Comparison of ENCODE assay signal across 10 cellular contexts in the genomic region with DNA sequence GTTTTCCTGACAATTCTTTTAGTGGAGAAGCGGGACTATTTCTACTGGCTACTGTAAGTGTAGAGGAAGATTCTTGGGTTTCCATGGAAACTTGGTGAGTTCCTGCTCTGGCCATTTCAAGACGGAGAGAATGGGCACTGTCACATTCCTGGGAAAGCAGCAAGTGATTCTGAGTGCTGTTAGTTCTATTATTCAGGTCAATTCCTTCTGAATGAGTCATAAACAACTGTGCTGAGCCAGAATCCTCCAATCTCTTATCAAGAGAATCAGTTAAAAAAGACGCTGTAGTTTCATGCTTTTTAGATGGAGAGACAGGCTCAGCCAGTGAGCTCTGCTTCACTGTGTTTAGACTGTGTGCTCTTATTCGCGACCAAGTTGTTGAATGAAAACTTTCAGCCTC. TPM values are rescaled to one million over a fixed set of nuclear protein-coding genes. Genes with fewer than 3 reads are reported as not detected.
DNase-seq lines count a peak whose midpoint lies in the region; ATAC-seq, FAIRE-seq and TF ChIP-seq lines count a peak whose summit lies in the region.
"Had no signal": no experiment of that assay in that cellular context is flagged by ENCODE, and none has a peak within 500 bp of the region (broad histone marks: within the 10 kb centered on the region; RNA-seq: fewer than 3 reads in every experiment).

No MANE protein-coding gene starts in this region.

- H3K9me3 ChIP-seq in GM12878 (replicated peaks; ENCODE audit: control insufficient read depth, insufficient read depth, low read length), result no peaks in the 10 kb centered on the region; the same call in 2 of the 3 replicates
- H3K9me3 ChIP-seq in left lung, result no peaks in the 10 kb centered on the region
- H3K9me3 ChIP-seq in Karpas-422 (ENCODE audit: low read length), result no peaks in the 10 kb centered on the region

- H3K36me3 ChIP-seq in GM12878 (ENCODE audit: control insufficient read depth in 2 of 2, insufficient read depth in 2 of 2, low read length in 1 of 2) (peaks cover 2 to 23% of the 10 kb centered on the region in 2 experiments), left lung (peaks cover 0 to 77% of the 10 kb centered on the region in 2 donors), Karpas-422 (ENCODE audit: insufficient read depth, low read length) (peaks cover 62% of the 10 kb centered on the region)

- ATAC-seq in GM12878 (no peak), left lung (peak; percentile 89), GM18907 (IDR thresholded peaks at IDR 0.05; ENCODE audit: unreplicated experiment) (no peak)

- H4K20me1 ChIP-seq in GM12878 (ENCODE audit: control insufficient read depth, insufficient read depth) (no peaks in the 10 kb centered on the region), Karpas-422 (ENCODE audit: insufficient read depth, low read depth, low read length) (peaks cover 11% of the 10 kb centered on the region; the same call in 1 of the 2 replicates)

- no peaks in the 10 kb centered on the region for H3K27me3 ChIP-seq in GM12878 (replicated peaks in 1 of 2; ENCODE audit: control insufficient read depth in 2 of 2, insufficient read depth in 2 of 2, low read length in 1 of 2)
- H3K27me3 ChIP-seq in left lung, result no peaks in the 10 kb centered on the region
- H3K27me3 ChIP-seq in Karpas-422 (ENCODE audit: low read length), result no peaks in the 10 kb centered on the region

- TF ChIP-seq EP300 in GM12878 (IDR thresholded peaks at IDR 0.05; ENCODE audit: borderline replicate concordance in 1 of 2, control insufficient read depth in 1 of 2, low read depth in 2 of 2, low read length in 2 of 2), result no peak

- in situ Hi-C loops in ACHN (cut with HindIII; ENCODE audit: low pct_ligation_motif_present, low pct_unique_long_range_greater_than_20kb, low sequenced_read_pairs), result no loop called here
- in situ Hi-C loops in GM12878 (cut with MboI), result loop anchor here (5.0 kb wide), 1 partner anchor 49 kb away; a partner anchor contains a TSS

- peaks cover 24% of the 10 kb centered on the region for H3K79me2 ChIP-seq in GM12878 (ENCODE audit: control insufficient read depth, insufficient read depth, low read length)
- H3K79me2 ChIP-seq in Karpas-422 (ENCODE audit: low read length), result peaks cover 95% of the 10 kb centered on the region

- WGBS in GM12878 (ENCODE audit: insufficient coverage, insufficient replicate concordance, low lambda C conversion rate, missing lambda C conversion rate), result 98% methylated on average over 5 of the region's 5 CpGs

- peak; percentile 74 for FAIRE-seq in GM12878 (lab: Jason Lieb, UNC)

- H3K4me1 ChIP-seq in GM12878 (ENCODE audit: control insufficient read depth, insufficient read depth, low read length) (no peaks in the 10 kb centered on the region), left lung (peaks cover 9 to 16% of the 10 kb centered on the region in 2 donors), Karpas-422 (ENCODE audit: low read length) (no peaks in the 10 kb centered on the region)

- peak; percentile 92 for DNase-seq in ACHN
- DNase-seq in HK-2 (ENCODE audit: unreplicated experiment), result peak; percentile 45
- DNase-seq in GM12878 (ENCODE audit: low read depth, low spot score), result no peak
- no peak for DNase-seq in left lung
- DNase-seq in Karpas-422, result no peak
- no peak for DNase-seq in NCI-H1048 (lab: John Stamatoyannopoulos, UW)
- DNase-seq in NK-92 (lab: John Stamatoyannopoulos, UW; ENCODE audit: unreplicated experiment), result no peak
- DNase-seq: activated effector memory CD4-positive, alpha-beta T cell treated with anti-CD3 and anti-CD28 coated beads, Interleukin-2, amount 50 U/mL, for 16 hours; NCI-H2107 had no signal

- no peak for TF ChIP-seq RAD21 in GM12878 (IDR thresholded peaks at IDR 0.05; ENCODE audit: insufficient read depth, low read depth, low read length)

- CTCF ChIA-PET in GM12878 (lab: Yijun Ruan, JAX), result no interaction called here

- RAD21 ChIA-PET in GM12878 (lab: Charles Lee; ENCODE audit: unreplicated experiment), result no interaction called here

- TF ChIP-seq POLR2A in GM12878 (IDR thresholded peaks at IDR 0.05; ENCODE audit: low read depth, low read length), result no peak

- H3K4me2 ChIP-seq in GM12878 (ENCODE audit: control insufficient read depth, insufficient read depth), result no peak overlapping the region
- H3K4me2 ChIP-seq in Karpas-422 (ENCODE audit: low read depth, low read length, poor library complexity, severe bottlenecking), result no peak overlapping the region

- no TSS peak for BruUV-seq in GM12878 (replicated peaks; lab: Mats Ljungman, UMichigan)

- H3K27ac ChIP-seq in GM12878 (ENCODE audit: control insufficient read depth, insufficient read depth) (no peak overlapping the region), left lung (peak overlapping the region; percentile 9 to 22), Karpas-422 (ENCODE audit: low read length) (no peak overlapping the region)

- H3K9me2 ChIP-seq in Karpas-422 (replicated peaks; ENCODE audit: insufficient read depth, low read length), result no peaks in the 10 kb centered on the region

- H3K4me3 ChIP-seq in GM12878 (no peak overlapping the region), left lung (no peak overlapping the region), Karpas-422 (ENCODE audit: low read length) (no peak overlapping the region)

- POLR2A ChIA-PET in GM12878 (lab: Charles Lee), result no interaction called here

- SMC1A ChIA-PET in GM12878 (lab: Charles Lee; ENCODE audit: uncharacterized antibody, unreplicated experiment), result no interaction called here

- intact Hi-C loops in GM12878 (cut with micrococcal nuclease; ENCODE audit: unreplicated experiment), result no loop called here
- intact Hi-C loops in left lung (cut with DNase I), result no loop called here

- H3K9ac ChIP-seq in GM12878 (ENCODE audit: control insufficient read depth, insufficient read depth, low read length) (no peak overlapping the region), Karpas-422 (ENCODE audit: low read length) (no peak overlapping the region)

- H2AFZ ChIP-seq in GM12878 (ENCODE audit: control insufficient read depth, low read depth, low read length) (no peak overlapping the region), Karpas-422 (ENCODE audit: low read length) (no peak overlapping the region)

- no peak for TF ChIP-seq CTCF in GM12878 (IDR thresholded peaks at IDR 0.05 in 2 of 3, conservative IDR thresholded peaks at IDR 0.05 in 1 of 3; ENCODE audit: control insufficient read depth in 2 of 3, extremely low read depth in 1 of 3, insufficient read depth in 1 of 3, low read depth in 3 of 3, low read length in 3 of 3)
- no peak for TF ChIP-seq CTCF in left lung (IDR thresholded peaks at IDR 0.05)

TF ChIP-seq in GM12878, 131 proteins besides CTCF, POLR2A, EP300 and RAD21 (continues in another document):
- TF ChIP-seq TBL1XR1 (IDR thresholded peaks at IDR 0.05; ENCODE audit: low read depth, low read length) (no peak), DPF2 (IDR thresholded peaks at IDR 0.05) (no peak), SRF (IDR thresholded peaks at IDR 0.05; ENCODE audit: low read depth in 2 of 2, low read length in 2 of 2) (no peak), TAF1 (IDR thresholded peaks at IDR 0.05; ENCODE audit: borderline replicate concordance, low read depth, low read length) (no peak)

RNA-seq across cellular contexts. Expression of a gene that starts 19.6 kb away (rescaled TPM):
- 135 and 148 TPM in 2 replicates for total RNA-seq in GM12878 (2013; cell fraction: nucleolus; rRNA removed)
- total RNA-seq in GM12878 (2014; rRNA removed) (10.8 and 15.9 TPM in 2 replicates), GM12878 (2014; rRNA removed; fragmentation: Illumina TruSeq; extraction: Trizol) (15.4 and 16.2 TPM in 2 replicates), GM12878 (2021) (16.7 and 19.3 TPM in 2 replicates), left lung (10 to 100 TPM; 32.7 to 35.2 TPM)
- 6.9 TPM for polyA plus RNA-seq in GM12878 (2011; ENCODE audit: low read depth)
- polyA plus RNA-seq in GM12878 (2011; rRNA removed) (23.7 and 29.3 TPM in 2 replicates), GM12878 (2014; fragmentation: Illumina TruSeq; extraction: Trizol) (12.3 and 12.6 TPM in 2 replicates), GM12878 (2014; fragmentation: Nextera tagmentation; extraction: Ambion mirVana) (1 to 10 TPM; 4.3 to 5.1 TPM), GM12878 (2014; rRNA removed) (11.2 and 13.3 TPM in 2 replicates), GM12878 (2016; fragmentation: Nextera tagmentation; extraction: Ambion mirVana) (10 to 100 TPM; 16.6 to 18.7 TPM)
- 11.9 and 13.0 TPM in 2 replicates for polyA plus RNA-seq in GM12878 (2011; cell fraction: cytosol; rRNA removed)
- 18.7 and 23.2 TPM in 2 replicates for polyA plus RNA-seq in GM12878 (2011; cell fraction: nucleus; rRNA removed)
- 8.1 and 11.6 TPM in 2 replicates for polyA plus RNA-seq in GM12878 (2012)
- polyA minus RNA-seq in GM12878 (2011; rRNA and poly(A)+ RNA removed), result 35.5 and 65.9 TPM in 2 replicates
- 11.6 and 13.3 TPM in 2 replicates for polyA minus RNA-seq in GM12878 (2011; cell fraction: cytosol; rRNA and poly(A)+ RNA removed)
- 18.6 and 26.0 TPM in 2 replicates for polyA minus RNA-seq in GM12878 (2011; cell fraction: nucleus; rRNA and poly(A)+ RNA removed)
- 25.2 and 31.1 TPM in 2 replicates for total RNA-seq in Karpas-422 (2014; rRNA removed; shearing (Covaris generic); ENCODE audit: low replicate concordance)

RNA-seq across cellular contexts. Expression of a gene that starts 51.1 kb away (rescaled TPM):
- total RNA-seq in GM12878 (2013; cell fraction: nucleolus; rRNA removed), result 55.1 and 56.3 TPM in 2 replicates
- total RNA-seq in GM12878 (2014; rRNA removed), result 29.4 and 29.9 TPM in 2 replicates
- total RNA-seq in GM12878 (2014; rRNA removed; fragmentation: Illumina TruSeq; extraction: Trizol), result 40.6 and 40.7 TPM in 2 replicates
- 39.5 and 41.9 TPM in 2 replicates for total RNA-seq in GM12878 (2021)
- polyA plus RNA-seq in GM12878 (2011; ENCODE audit: low read depth), result 11.0 TPM
- polyA plus RNA-seq in GM12878 (2011; rRNA removed), result 12.6 and 13.6 TPM in 2 replicates
- 10.1 and 11.5 TPM in 2 replicates for polyA plus RNA-seq in GM12878 (2011; cell fraction: cytosol; rRNA removed)
- 16.0 and 23.1 TPM in 2 replicates for polyA plus RNA-seq in GM12878 (2011; cell fraction: nucleus; rRNA removed)
- polyA plus RNA-seq in GM12878 (2012), result 16.0 and 18.4 TPM in 2 replicates
- 27.4 and 33.0 TPM in 2 replicates for polyA plus RNA-seq in GM12878 (2014; fragmentation: Illumina TruSeq; extraction: Trizol)
- 1 to 10 TPM; 6.4 to 7.9 TPM for polyA plus RNA-seq in GM12878 (2014; fragmentation: Nextera tagmentation; extraction: Ambion mirVana)
- 26.0 and 27.4 TPM in 2 replicates for polyA plus RNA-seq in GM12878 (2014; rRNA removed)
- polyA plus RNA-seq in GM12878 (2016; fragmentation: Nextera tagmentation; extraction: Ambion mirVana), result 10 to 100 TPM; 18.9 to 21.8 TPM
- polyA minus RNA-seq in GM12878 (2011; rRNA and poly(A)+ RNA removed), result 18.7 and 21.2 TPM in 2 replicates
- 13.1 and 14.0 TPM in 2 replicates for polyA minus RNA-seq in GM12878 (2011; cell fraction: cytosol; rRNA and poly(A)+ RNA removed)
- polyA minus RNA-seq in GM12878 (2011; cell fraction: nucleus; rRNA and poly(A)+ RNA removed), result 11.4 and 18.4 TPM in 2 replicates
- total RNA-seq in left lung, result 10 to 100 TPM; 25.2 to 38.3 TPM
- total RNA-seq in Karpas-422 (2014; rRNA removed; shearing (Covaris generic); ENCODE audit: low replicate concordance), result 0.04 TPM in 1 of 2 replicates, not detected in the other

Comparison
In these comparisons a context has a peak if more than half of its experiments do, and no peak if none do; other contexts are left out.
1. DNase-seq: peak in ACHN (single experiment) and HK-2 (single experiment); none in GM12878 (single experiment), left lung (0 of 2), Karpas-422 (single experiment), NCI-H1048 (single experiment) and NK-92 (single experiment).
2. H3K27ac ChIP-seq: peak in left lung (2 of 2); none in GM12878 (single experiment) and Karpas-422 (single experiment).
3. RNA of a gene that starts 51.1 kb away (total RNA-seq): 29.4 to 56.3 TPM in GM12878 and 25.2 to 38.3 TPM in left lung; 0.04 TPM in Karpas-422; every median in the first group is over 10 times any median in the second.